In the genomic region with DNA sequence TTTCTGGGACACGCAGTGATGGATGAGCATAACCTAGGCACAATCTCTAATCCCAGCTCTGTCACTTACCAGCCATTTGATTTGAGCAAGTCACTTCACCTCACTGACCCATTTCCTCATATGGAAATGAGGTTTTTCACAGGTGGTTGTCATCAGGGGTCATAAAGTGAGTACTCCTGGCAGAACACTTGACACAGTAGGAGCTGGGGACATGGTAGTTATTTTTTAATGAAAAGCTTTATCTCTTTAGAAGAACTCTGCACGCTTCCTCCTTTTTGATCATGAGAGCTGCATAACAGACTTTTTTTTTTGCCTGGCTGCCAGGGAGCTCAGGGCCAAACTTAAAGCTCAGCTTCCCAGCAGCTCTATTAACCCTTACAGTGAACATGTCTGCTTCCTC, we compare ENCODE assay signal across 18 cellular contexts. TPM values are rescaled to one million over a fixed set of nuclear protein-coding genes. Genes with fewer than 3 reads are reported as not detected.
DNase-seq lines count a peak whose midpoint lies in the region; ATAC-seq and TF ChIP-seq lines count a peak whose summit lies in the region.
"Had no signal": no experiment of that assay in that cellular context is flagged by ENCODE, and none has a peak within 500 bp of the region (broad histone marks: within the 10 kb centered on the region; RNA-seq: fewer than 3 reads in every experiment).

No MANE protein-coding gene starts in this region.

- H4K20me1 ChIP-seq in OCI-LY7 (ENCODE audit: insufficient read depth, low read length) = no peaks in the 10 kb centered on the region; the same call in 1 of the 2 replicates

- H3K27ac ChIP-seq in OCI-LY7 (ENCODE audit: low read depth, low read length, poor library complexity, severe bottlenecking) = no peak overlapping the region
- H3K27ac ChIP-seq: KMS-11 had no signal

- no peaks in the 10 kb centered on the region for H3K9me2 ChIP-seq in OCI-LY7 (ENCODE audit: insufficient read depth, low read length)

- H2AFZ ChIP-seq in OCI-LY7 (ENCODE audit: low read length) = no peak overlapping the region

- H3K4me2 ChIP-seq in OCI-LY7 (ENCODE audit: low read length) = no peak overlapping the region
- H3K4me2 ChIP-seq: KMS-11 had no signal

- H3K79me2 ChIP-seq in OCI-LY7 (ENCODE audit: insufficient read depth, low read depth, low read length) = no peaks in the 10 kb centered on the region

- no TSS peak for BruUV-seq in OCI-LY7 (replicated peaks; lab: Mats Ljungman, UMichigan)

- intact Hi-C loops in OCI-LY7 (cut with micrococcal nuclease; ENCODE audit: unreplicated experiment) = no loop called here

- peaks cover 7% of the 10 kb centered on the region for H3K4me1 ChIP-seq in OCI-LY7 (ENCODE audit: insufficient read depth, low read length, poor library complexity, severe bottlenecking)

- H3K9me3 ChIP-seq in OCI-LY7 (ENCODE audit: low read length) = no peaks in the 10 kb centered on the region

- DNase-seq in DMS153 (lab: John Stamatoyannopoulos, UW) (peak; percentile 37), DMS153 treated with DMSO at 0.1 percent for 48 hours (lab: John Stamatoyannopoulos, UW; ENCODE audit: unreplicated experiment) (no peak), OCI-LY7 (ENCODE audit: low spot score) (peak; percentile 20), islet precursor cell (peak; percentile 26), ACHN (no peak), cortex of kidney (lab: John Stamatoyannopoulos, UW) (no peak)
- DNase-seq in Jurkat, Clone E6-1 (ENCODE audit: low read depth, low spot score) = peak; percentile 71
- DNase-seq: CD4-positive, CD25-positive, alpha-beta regulatory T cell; GF-D8; HFFc6; MM.1S; NCI-H2081 treated with DMSO at 0.1 percent for 48 hours; NCI-H774; SHP77 treated with DMSO at 0.1 percent for 48 hours; T-helper 17 cell had no signal

- peaks cover 13% of the 10 kb centered on the region; the same call in 1 of the 2 replicates for H3K36me3 ChIP-seq in OCI-LY7 (ENCODE audit: insufficient read depth, low read length)

- POLR2A ChIA-PET in OCI-LY7 (lab: Charles Lee) = no interaction called here

- in situ Hi-C loops in ACHN (cut with HindIII; ENCODE audit: low pct_ligation_motif_present, low pct_unique_long_range_greater_than_20kb, low sequenced_read_pairs) = no loop called here

- no peak for ATAC-seq in GM21526 (IDR thresholded peaks at IDR 0.05; ENCODE audit: low FRiP score, unreplicated experiment)
- ATAC-seq: T-helper 17 cell had no signal

- TF ChIP-seq CTCF in OCI-LY7 (conservative IDR thresholded peaks at IDR 0.05; ENCODE audit: low read length) = no peak

- CTCF ChIA-PET in OCI-LY7 (lab: Charles Lee; ENCODE audit: unreplicated experiment) = interaction anchor here (0.9 kb wide), 1 partner anchor 92 kb away, joined by 3 read pairs; no protein-coding TSS in a partner anchor

- no peak overlapping the region for H3K4me3 ChIP-seq in Jurkat, Clone E6-1 (ENCODE audit: low read length)
- H3K4me3 ChIP-seq in OCI-LY7 (ENCODE audit: low read depth, low read length, poor library complexity, severe bottlenecking) = no peak overlapping the region

RNA-seq across cellular contexts. Expression of gene VWA5B2, which starts 8.4 kb away (rescaled TPM):
- 3.1 TPM for polyA plus RNA-seq in Jurkat, Clone E6-1 (2012; ENCODE audit: insufficient read depth, insufficient read length)
- not detected in 2 replicates for total RNA-seq in OCI-LY7 (2014; rRNA removed; shearing (Covaris generic))
- total RNA-seq in OCI-LY7 (2022) = not detected in 2 replicates
- total RNA-seq: CD4-positive, CD25-positive, alpha-beta regulatory T cell; HFFc6; T-helper 17 cell had no signal

RNA-seq across cellular contexts. Expression of gene ALG3, which starts 11.0 kb away (rescaled TPM):
- 77.9 TPM for polyA plus RNA-seq in Jurkat, Clone E6-1 (2012; ENCODE audit: insufficient read depth, insufficient read length)
- total RNA-seq in OCI-LY7 (2014; rRNA removed; shearing (Covaris generic)) = 35.3 and 45.3 TPM in 2 replicates
- 60.2 and 61.0 TPM in 2 replicates for total RNA-seq in OCI-LY7 (2022)

RNA-seq across cellular contexts. Expression of gene EEF1AKMT4, which starts 11.7 kb away (rescaled TPM):
- 18.2 TPM for polyA plus RNA-seq in Jurkat, Clone E6-1 (2012; ENCODE audit: insufficient read depth, insufficient read length)
- total RNA-seq in OCI-LY7 (2014; rRNA removed; shearing (Covaris generic)) = 18.8 and 20.1 TPM in 2 replicates
- 13.2 and 18.8 TPM in 2 replicates for total RNA-seq in OCI-LY7 (2022)

RNA-seq across cellular contexts. Expression of gene CAMK2N2, which starts 23.6 kb away (rescaled TPM):
- 7.0 TPM for polyA plus RNA-seq in Jurkat, Clone E6-1 (2012; ENCODE audit: insufficient read depth, insufficient read length)
- total RNA-seq in OCI-LY7 (2014; rRNA removed; shearing (Covaris generic)) = not detected in 2 replicates
- total RNA-seq in OCI-LY7 (2022) = 0.28 TPM in 1 of 2 replicates, not detected in the other
- polyA plus RNA-seq: CD4-positive, CD25-positive, alpha-beta regulatory T cell had no signal

RNA-seq across cellular contexts. Expression of gene ECE2, which starts 38.0 kb away (rescaled TPM):
- not detected for polyA plus RNA-seq in Jurkat, Clone E6-1 (2012; ENCODE audit: insufficient read depth, insufficient read length)
- total RNA-seq in OCI-LY7 (2014; rRNA removed; shearing (Covaris generic)) = not detected in 2 replicates
- total RNA-seq in OCI-LY7 (2022) = not detected in 2 replicates
- total RNA-seq: A172; CD4-positive, CD25-positive, alpha-beta regulatory T cell; HFFc6; T-helper 17 cell had no signal
- polyA plus RNA-seq: CD4-positive, CD25-positive, alpha-beta regulatory T cell had no signal

Comparison
In these comparisons a context has a peak if more than half of its experiments do, and no peak if none do; other contexts are left out.
1. DNase-seq: peak in DMS153 (single experiment), Jurkat, Clone E6-1 (single experiment), OCI-LY7 (single experiment) and islet precursor cell (single experiment); none in DMS153 treated with DMSO at 0.1 percent for 48 hours (single experiment), ACHN (single experiment) and cortex of kidney (single experiment).